Comparison of ENCODE assay signal across 1 cellular context in the genomic region with DNA sequence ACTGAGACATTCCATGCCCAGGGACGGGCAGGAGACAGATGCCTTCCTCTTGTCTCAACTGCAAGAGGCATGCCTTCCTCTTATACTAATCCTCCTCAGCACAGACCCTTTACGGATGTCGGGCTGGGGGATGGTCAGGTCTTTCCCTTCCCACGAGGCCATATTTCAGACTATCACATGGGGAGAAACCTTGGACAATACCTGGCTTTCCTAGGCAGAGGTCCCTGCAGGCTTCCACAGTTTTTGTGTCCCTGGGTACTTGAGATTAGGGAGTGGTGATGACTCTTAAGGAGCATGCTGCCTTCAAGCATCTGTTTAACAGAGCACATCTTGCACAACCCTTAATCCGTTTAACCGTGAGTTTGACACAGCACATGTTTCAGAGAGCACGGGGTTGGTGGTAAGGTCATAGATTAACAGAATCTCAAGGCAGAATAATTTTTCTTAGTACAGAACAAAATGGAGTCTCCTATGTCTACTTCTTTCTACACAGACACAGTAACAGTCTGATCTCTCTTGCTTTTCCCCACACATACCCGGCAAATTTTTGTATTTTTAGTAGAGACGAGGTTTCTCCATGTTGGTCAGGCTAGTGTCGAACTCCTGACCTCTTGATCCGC.
TF ChIP-seq lines count a peak whose summit lies in the region.

No MANE protein-coding gene starts in this region.

TF ChIP-seq in K562, 482 proteins besides CTCF, POLR2A, EP300 and RAD21 (continued from another document):
- TF ChIP-seq, protein P1, sequence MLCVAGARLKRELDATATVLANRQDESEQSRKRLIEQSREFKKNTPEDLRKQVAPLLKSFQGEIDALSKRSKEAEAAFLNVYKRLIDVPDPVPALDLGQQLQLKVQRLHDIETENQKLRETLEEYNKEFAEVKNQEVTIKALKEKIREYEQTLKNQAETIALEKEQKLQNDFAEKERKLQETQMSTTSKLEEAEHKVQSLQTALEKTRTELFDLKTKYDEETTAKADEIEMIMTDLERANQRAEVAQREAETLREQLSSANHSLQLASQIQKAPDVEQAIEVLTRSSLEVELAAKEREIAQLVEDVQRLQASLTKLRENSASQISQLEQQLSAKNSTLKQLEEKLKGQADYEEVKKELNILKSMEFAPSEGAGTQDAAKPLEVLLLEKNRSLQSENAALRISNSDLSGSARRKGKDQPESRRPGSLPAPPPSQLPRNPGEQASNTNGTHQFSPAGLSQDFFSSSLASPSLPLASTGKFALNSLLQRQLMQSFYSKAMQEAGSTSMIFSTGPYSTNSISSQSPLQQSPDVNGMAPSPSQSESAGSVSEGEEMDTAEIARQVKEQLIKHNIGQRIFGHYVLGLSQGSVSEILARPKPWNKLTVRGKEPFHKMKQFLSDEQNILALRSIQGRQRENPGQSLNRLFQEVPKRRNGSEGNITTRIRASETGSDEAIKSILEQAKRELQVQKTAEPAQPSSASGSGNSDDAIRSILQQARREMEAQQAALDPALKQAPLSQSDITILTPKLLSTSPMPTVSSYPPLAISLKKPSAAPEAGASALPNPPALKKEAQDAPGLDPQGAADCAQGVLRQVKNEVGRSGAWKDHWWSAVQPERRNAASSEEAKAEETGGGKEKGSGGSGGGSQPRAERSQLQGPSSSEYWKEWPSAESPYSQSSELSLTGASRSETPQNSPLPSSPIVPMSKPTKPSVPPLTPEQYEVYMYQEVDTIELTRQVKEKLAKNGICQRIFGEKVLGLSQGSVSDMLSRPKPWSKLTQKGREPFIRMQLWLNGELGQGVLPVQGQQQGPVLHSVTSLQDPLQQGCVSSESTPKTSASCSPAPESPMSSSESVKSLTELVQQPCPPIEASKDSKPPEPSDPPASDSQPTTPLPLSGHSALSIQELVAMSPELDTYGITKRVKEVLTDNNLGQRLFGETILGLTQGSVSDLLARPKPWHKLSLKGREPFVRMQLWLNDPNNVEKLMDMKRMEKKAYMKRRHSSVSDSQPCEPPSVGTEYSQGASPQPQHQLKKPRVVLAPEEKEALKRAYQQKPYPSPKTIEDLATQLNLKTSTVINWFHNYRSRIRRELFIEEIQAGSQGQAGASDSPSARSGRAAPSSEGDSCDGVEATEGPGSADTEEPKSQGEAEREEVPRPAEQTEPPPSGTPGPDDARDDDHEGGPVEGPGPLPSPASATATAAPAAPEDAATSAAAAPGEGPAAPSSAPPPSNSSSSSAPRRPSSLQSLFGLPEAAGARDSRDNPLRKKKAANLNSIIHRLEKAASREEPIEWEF (CRISPR knock-in tag; IDR thresholded peaks at IDR 0.05), result 0 out of 2 replicates have a peak, but pooled peaks have one; percentile 69
- TF ChIP-seq ILK (tag; IDR thresholded peaks at IDR 0.05; ENCODE audit: borderline replicate concordance, low read depth), result 0 out of 2 replicates have a peak, but pooled peaks have one; percentile 20
- peak; percentile 18; the same call in 1 of the 2 replicates for TF ChIP-seq TAL1 (IDR thresholded peaks at IDR 0.05)
